ENCODE assay signal across 23 cellular contexts in genomic region chr14:96368534-96368933, GRCh38. TPM values are rescaled to one million over a fixed set of nuclear protein-coding genes. Genes with fewer than 3 reads are reported as not detected.
"Had no signal": no experiment of that assay in that cellular context is flagged by ENCODE, and none has a peak within 500 bp of the region (broad histone marks: within the 10 kb centered on the region; RNA-seq: fewer than 3 reads in every experiment).

No MANE protein-coding gene starts in this region.

- H3K27me3 Mint-ChIP-seq: activated CD4-positive, alpha-beta T cell treated with anti-CD3 and anti-CD28 coated beads for 36 hours; activated naive CD8-positive, alpha-beta T cell; effector memory CD8-positive, alpha-beta T cell had no signal

- H3K9me3 ChIP-seq: tibial artery, uterus had no signal

- H3K4me1 ChIP-seq: parathyroid adenoma, uterus had no signal

- H3K27ac Mint-ChIP-seq: activated CD4-positive, alpha-beta T cell treated with anti-CD3 and anti-CD28 coated beads for 36 hours; activated naive CD8-positive, alpha-beta T cell; activated T-helper 1 cell treated with anti-CD3 and anti-CD28 coated beads, Interleukin-12 subunit alpha, Interleukin-12 subunit beta, Interleukin-2, Interleukin-4 antibody, amounts not matched to agents 30 ng/mL and 10 ng/mL and 1 ng/mL, durations not matched to agents 14 hours and 24 hours and 36 hours; effector memory CD8-positive, alpha-beta T cell; natural killer cell had no signal

- H3K27me3 ChIP-seq: cardiac muscle cell, tibial artery, uterus had no signal

- DNase-seq: activated CD4-positive, alpha-beta T cell treated with anti-CD3 and anti-CD28 coated beads for 36 hours; activated CD4-positive, alpha-beta T cell treated with anti-CD3 and anti-CD28 coated beads, Interleukin-2, amount 50 U/mL, for 48 hours; activated gamma-delta T cell treated with Interleukin-2 at 50 U/mL for 16 hours; amygdala; effector memory CD8-positive, alpha-beta T cell; foreskin fibroblast; left cardiac atrium; mesenchymal stem cell; natural killer cell; stimulated activated CD4-positive, alpha-beta T cell treated with anti-CD3 and anti-CD28 coated beads, Interleukin-4, amount 100 ng/mL, for 4 hours; stimulated activated naive CD4-positive, alpha-beta T cell; substantia nigra; T-helper 1 cell; T-helper 9 cell; tibial artery; uterus had no signal

- H3K27ac ChIP-seq: cardiac muscle cell, epithelial cell of prostate, parathyroid adenoma, tibial artery, uterus had no signal

- H3K4me3 Mint-ChIP-seq: activated CD4-positive, alpha-beta T cell treated with anti-CD3 and anti-CD28 coated beads for 36 hours; activated naive CD8-positive, alpha-beta T cell; activated T-helper 1 cell treated with anti-CD3 and anti-CD28 coated beads, Interleukin-12 subunit alpha, Interleukin-12 subunit beta, Interleukin-2, Interleukin-4 antibody, amounts not matched to agents 30 ng/mL and 10 ng/mL and 1 ng/mL, durations not matched to agents 14 hours and 24 hours and 36 hours; effector memory CD8-positive, alpha-beta T cell; natural killer cell had no signal

- H3K36me3 Mint-ChIP-seq: natural killer cell had no signal

- H3K4me3 ChIP-seq: cardiac muscle cell, tibial artery, uterus had no signal

- H3K9me3 Mint-ChIP-seq: activated T-helper 1 cell treated with anti-CD3 and anti-CD28 coated beads, Interleukin-12 subunit alpha, Interleukin-12 subunit beta, Interleukin-2, Interleukin-4 antibody, amounts not matched to agents 30 ng/mL and 10 ng/mL and 1 ng/mL, durations not matched to agents 14 hours and 24 hours and 36 hours; effector memory CD8-positive, alpha-beta T cell; natural killer cell had no signal

- ATAC-seq: activated CD4-positive, alpha-beta T cell treated with anti-CD3 and anti-CD28 coated beads for 36 hours; effector memory CD8-positive, alpha-beta T cell; left cardiac atrium; natural killer cell; sciatic nerve had no signal

- FAIRE-seq: islet of Langerhans had no signal

RNA-seq across cellular contexts. Expression of gene AK7, which starts 23.4 kb away (rescaled TPM):
- total RNA-seq: natural killer cell had no signal
